Comparison of ENCODE assay signal across 1 cellular context in the genomic region with DNA sequence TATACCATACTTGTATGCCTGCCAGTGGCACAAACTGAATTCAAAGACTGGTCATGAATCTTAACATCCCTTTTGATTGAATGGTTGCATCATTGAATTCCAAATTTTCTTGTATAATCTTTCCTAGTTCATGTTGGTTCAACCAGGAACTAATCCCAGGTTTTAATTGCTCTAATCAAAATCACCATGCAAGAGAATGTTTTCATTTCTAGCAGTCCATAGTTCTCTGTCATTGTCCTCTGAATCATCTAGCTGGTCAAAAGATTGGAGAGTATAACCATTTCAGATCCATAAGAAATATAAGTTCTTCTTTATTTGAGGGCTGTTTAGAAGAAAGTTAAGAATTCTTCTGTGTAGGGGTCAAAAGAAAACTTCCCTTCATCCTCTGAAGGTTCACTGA.
TF ChIP-seq lines count a peak whose summit lies in the region.

No MANE protein-coding gene starts in this region.

TF ChIP-seq in GM23338, 12 proteins besides CTCF, POLR2A, EP300 and RAD21:
- no peak for TF ChIP-seq REST (IDR thresholded peaks at IDR 0.05; ENCODE audit: unreplicated experiment)
- TF ChIP-seq JUNB (IDR thresholded peaks at IDR 0.05; ENCODE audit: unreplicated experiment), result no peak
- no peak for TF ChIP-seq ZNF114 (CRISPR knock-in tag; IDR thresholded peaks at IDR 0.05)
- TF ChIP-seq STAT1 (IDR thresholded peaks at IDR 0.05; ENCODE audit: unreplicated experiment), result no peak
- no peak for TF ChIP-seq EZH2 (IDR thresholded peaks at IDR 0.05; ENCODE audit: low read depth, unreplicated experiment)
- TF ChIP-seq, protein P1, sequence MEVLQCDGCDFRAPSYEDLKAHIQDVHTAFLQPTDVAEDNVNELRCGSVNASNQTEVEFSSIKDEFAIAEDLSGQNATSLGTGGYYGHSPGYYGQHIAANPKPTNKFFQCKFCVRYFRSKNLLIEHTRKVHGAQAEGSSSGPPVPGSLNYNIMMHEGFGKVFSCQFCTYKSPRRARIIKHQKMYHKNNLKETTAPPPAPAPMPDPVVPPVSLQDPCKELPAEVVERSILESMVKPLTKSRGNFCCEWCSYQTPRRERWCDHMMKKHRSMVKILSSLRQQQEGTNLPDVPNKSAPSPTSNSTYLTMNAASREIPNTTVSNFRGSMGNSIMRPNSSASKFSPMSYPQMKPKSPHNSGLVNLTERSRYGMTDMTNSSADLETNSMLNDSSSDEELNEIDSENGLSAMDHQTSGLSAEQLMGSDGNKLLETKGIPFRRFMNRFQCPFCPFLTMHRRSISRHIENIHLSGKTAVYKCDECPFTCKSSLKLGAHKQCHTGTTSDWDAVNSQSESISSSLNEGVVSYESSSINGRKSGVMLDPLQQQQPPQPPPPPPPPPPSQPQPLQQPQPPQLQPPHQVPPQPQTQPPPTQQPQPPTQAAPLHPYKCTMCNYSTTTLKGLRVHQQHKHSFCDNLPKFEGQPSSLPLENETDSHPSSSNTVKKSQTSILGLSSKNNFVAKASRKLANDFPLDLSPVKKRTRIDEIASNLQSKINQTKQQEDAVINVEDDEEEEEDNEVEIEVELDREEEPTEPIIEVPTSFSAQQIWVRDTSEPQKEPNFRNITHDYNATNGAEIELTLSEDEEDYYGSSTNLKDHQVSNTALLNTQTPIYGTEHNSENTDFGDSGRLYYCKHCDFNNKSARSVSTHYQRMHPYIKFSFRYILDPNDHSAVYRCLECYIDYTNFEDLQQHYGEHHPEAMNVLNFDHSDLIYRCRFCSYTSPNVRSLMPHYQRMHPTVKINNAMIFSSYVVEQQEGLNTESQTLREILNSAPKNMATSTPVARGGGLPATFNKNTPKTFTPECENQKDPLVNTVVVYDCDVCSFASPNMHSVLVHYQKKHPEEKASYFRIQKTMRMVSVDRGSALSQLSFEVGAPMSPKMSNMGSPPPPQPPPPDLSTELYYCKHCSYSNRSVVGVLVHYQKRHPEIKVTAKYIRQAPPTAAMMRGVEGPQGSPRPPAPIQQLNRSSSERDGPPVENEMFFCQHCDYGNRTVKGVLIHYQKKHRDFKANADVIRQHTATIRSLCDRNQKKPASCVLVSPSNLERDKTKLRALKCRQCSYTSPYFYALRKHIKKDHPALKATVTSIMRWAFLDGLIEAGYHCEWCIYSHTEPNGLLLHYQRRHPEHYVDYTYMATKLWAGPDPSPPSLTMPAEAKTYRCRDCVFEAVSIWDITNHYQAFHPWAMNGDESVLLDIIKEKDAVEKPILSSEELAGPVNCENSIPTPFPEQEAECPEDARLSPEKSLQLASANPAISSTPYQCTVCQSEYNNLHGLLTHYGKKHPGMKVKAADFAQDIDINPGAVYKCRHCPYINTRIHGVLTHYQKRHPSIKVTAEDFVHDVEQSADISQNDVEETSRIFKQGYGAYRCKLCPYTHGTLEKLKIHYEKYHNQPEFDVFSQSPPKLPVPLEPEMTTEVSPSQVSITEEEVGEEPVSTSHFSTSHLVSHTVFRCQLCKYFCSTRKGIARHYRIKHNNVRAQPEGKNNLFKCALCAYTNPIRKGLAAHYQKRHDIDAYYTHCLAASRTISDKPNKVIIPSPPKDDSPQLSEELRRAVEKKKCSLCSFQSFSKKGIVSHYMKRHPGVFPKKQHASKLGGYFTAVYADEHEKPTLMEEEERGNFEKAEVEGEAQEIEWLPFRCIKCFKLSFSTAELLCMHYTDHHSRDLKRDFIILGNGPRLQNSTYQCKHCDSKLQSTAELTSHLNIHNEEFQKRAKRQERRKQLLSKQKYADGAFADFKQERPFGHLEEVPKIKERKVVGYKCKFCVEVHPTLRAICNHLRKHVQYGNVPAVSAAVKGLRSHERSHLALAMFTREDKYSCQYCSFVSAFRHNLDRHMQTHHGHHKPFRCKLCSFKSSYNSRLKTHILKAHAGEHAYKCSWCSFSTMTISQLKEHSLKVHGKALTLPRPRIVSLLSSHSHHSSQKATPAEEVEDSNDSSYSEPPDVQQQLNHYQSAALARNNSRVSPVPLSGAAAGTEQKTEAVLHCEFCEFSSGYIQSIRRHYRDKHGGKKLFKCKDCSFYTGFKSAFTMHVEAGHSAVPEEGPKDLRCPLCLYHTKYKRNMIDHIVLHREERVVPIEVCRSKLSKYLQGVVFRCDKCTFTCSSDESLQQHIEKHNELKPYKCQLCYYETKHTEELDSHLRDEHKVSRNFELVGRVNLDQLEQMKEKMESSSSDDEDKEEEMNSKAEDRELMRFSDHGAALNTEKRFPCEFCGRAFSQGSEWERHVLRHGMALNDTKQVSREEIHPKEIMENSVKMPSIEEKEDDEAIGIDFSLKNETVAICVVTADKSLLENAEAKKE (CRISPR knock-in tag; IDR thresholded peaks at IDR 0.05), result no peak
- TF ChIP-seq NANOG (IDR thresholded peaks at IDR 0.05; ENCODE audit: borderline replicate concordance), result no peak
- TF ChIP-seq ZNF331 (CRISPR knock-in tag; IDR thresholded peaks at IDR 0.05; ENCODE audit: low read depth), result no peak
- TF ChIP-seq EZH2phosphoT487 (IDR thresholded peaks at IDR 0.05; ENCODE audit: unreplicated experiment), result no peak
- no peak for TF ChIP-seq CREB1 (CRISPR knock-in tag; IDR thresholded peaks at IDR 0.05; ENCODE audit: low read depth)
- no peak for TF ChIP-seq POLR2AphosphoS5 (IDR thresholded peaks at IDR 0.05; ENCODE audit: low read depth)
- TF ChIP-seq ETS1 (IDR thresholded peaks at IDR 0.05), result no peak
